In the genomic region with DNA sequence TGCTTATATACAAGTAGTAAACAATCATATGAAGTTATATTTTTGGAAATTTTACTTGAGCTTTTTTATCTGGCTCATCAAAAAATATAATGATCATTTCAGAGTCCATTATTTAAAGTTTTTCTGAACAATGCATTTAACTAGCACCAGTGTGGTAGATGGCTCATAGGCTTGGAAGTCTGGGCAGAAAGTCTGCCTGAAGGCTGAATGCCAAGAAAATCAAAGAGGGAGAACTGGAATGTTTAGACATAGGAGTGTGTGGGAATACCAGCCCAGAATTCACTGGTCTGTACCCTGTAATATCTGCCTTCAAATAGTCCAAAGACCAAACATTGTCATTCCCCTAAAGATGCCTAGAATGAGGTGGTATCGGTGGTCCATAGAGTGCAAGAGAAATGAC, we compare ENCODE assay signal across 11 cellular contexts. TPM values are rescaled to one million over a fixed set of nuclear protein-coding genes. Genes with fewer than 3 reads are reported as not detected.
A peak's percentile ranks its signal among the peaks of the same experiment; 100 is the strongest.
DNase-seq lines count a peak whose midpoint lies in the region; ATAC-seq, FAIRE-seq and TF ChIP-seq lines count a peak whose summit lies in the region.
"Had no signal": no experiment of that assay in that cellular context is flagged by ENCODE, and none has a peak within 500 bp of the region (broad histone marks: within the 10 kb centered on the region; RNA-seq: fewer than 3 reads in every experiment).

No MANE protein-coding gene starts in this region.

- H3K4me1 ChIP-seq in A549, result peaks cover 62% of the 10 kb centered on the region
- peaks cover 47% of the 10 kb centered on the region for H3K4me1 ChIP-seq in keratinocyte (ENCODE audit: control insufficient read depth, extremely low read depth, insufficient read depth, low read length)
- H3K4me1 ChIP-seq: lower lobe of right lung had no signal

- no peaks in the 10 kb centered on the region for H3K79me2 ChIP-seq in keratinocyte (ENCODE audit: control insufficient read depth, insufficient read depth, low read length)

- H3K9ac ChIP-seq in keratinocyte (ENCODE audit: control insufficient read depth, extremely low read depth, insufficient read depth, low read length), result no peak overlapping the region

- H4K20me1 ChIP-seq in keratinocyte (ENCODE audit: control insufficient read depth, extremely low read depth, insufficient read depth, low read length), result no peaks in the 10 kb centered on the region

- H3K4me3 ChIP-seq in A549 (no peak overlapping the region), keratinocyte (ENCODE audit: control insufficient read depth in 2 of 3, extremely low read depth in 1 of 3, insufficient read depth in 2 of 3, low read depth in 1 of 3, low read length in 3 of 3) (no peak overlapping the region)
- H3K4me3 ChIP-seq: lower lobe of right lung had no signal

- H3K9me3 ChIP-seq in A549 (no peaks in the 10 kb centered on the region), keratinocyte (ENCODE audit: control insufficient read depth, low read depth, low read length) (no peaks in the 10 kb centered on the region)
- H3K9me3 ChIP-seq: lower lobe of right lung had no signal

- in situ Hi-C loops in GM13977 (cut with MboI; ENCODE audit: low pct_unique_long_range_greater_than_20kb, low sequenced_read_pairs, unreplicated experiment), result loop anchor here (10.0 to 25.0 kb wide), 2 partner anchors 195 to 343 kb away; no protein-coding TSS in a partner anchor

- dilution Hi-C loops in keratinocyte (cut with MboI; ENCODE audit: extremely low pct_ligation_motif_present, low sequenced_read_pairs), result loop anchor here (25.0 kb wide), 1 partner anchor 318 kb away; no protein-coding TSS in a partner anchor

- no peaks in the 10 kb centered on the region for H3K27me3 ChIP-seq in keratinocyte (ENCODE audit: control insufficient read depth, extremely low read depth, insufficient read depth, low read length)

- TF ChIP-seq RAD21 in A549 (conservative IDR thresholded peaks at IDR 0.05 in 1 of 2, IDR thresholded peaks at IDR 0.05 in 1 of 2) (no peak), Ishikawa (IDR thresholded peaks at IDR 0.05; ENCODE audit: low read depth) (no peak)

- no peak overlapping the region for H2AFZ ChIP-seq in keratinocyte (ENCODE audit: control insufficient read depth, low read length)

- FAIRE-seq in A549 (lab: Jason Lieb, UNC), result no peak
- peak; percentile 49 for FAIRE-seq in keratinocyte (lab: Jason Lieb, UNC)
- FAIRE-seq in frontal cortex (lab: Jason Lieb, UNC), result no peak

- H3K36me3 ChIP-seq in keratinocyte (ENCODE audit: control insufficient read depth in 2 of 2, extremely low read depth in 1 of 2, insufficient read depth in 2 of 2, low read length in 2 of 2), result no peaks in the 10 kb centered on the region
- H3K36me3 ChIP-seq: lower lobe of right lung had no signal

- no peak for TF ChIP-seq EP300 in A549 (IDR thresholded peaks at IDR 0.05)
- no peak for TF ChIP-seq EP300 in Ishikawa (IDR thresholded peaks at IDR 0.05; ENCODE audit: borderline replicate concordance)

- H3K27ac ChIP-seq in A549 (peak overlapping the region; percentile 2 to 67; a peak in 4 of 6 replicates), keratinocyte (ENCODE audit: control insufficient read depth, insufficient read depth, low read length) (no peak overlapping the region)
- H3K27ac ChIP-seq: lower lobe of right lung had no signal

- 100% methylated on average over 1 of the region's 1 CpG for WGBS in A549 (ENCODE audit: missing lambda C conversion rate)

- H3K9me1 ChIP-seq in keratinocyte (ENCODE audit: control insufficient read depth, extremely low read depth, insufficient read depth, low read length), result no peaks in the 10 kb centered on the region

- no peak for DNase-seq in A549 (ENCODE audit: low read depth in 1 of 2, low spot score in 1 of 2)
- peak; percentile 12 to 56 for DNase-seq in cerebellar nuclear complex (lab: John Stamatoyannopoulos, UW)
- no peak for DNase-seq in keratinocyte (ENCODE audit: low read depth, low spot score)
- no peak for DNase-seq in GM13977 (ENCODE audit: low spot score)
- DNase-seq in T-helper 9 cell, result no peak
- DNase-seq in frontal cortex (ENCODE audit: low spot score in 2 of 2), result no peak
- DNase-seq: lower lobe of right lung, NCI-H1048, T-helper 1 cell had no signal

- TF ChIP-seq POLR2A in A549 (IDR thresholded peaks at IDR 0.05; ENCODE audit: low read length), result no peak

- no peak for ATAC-seq in A549
- no peak for ATAC-seq in esophagus mucosa
- ATAC-seq: lower lobe of right lung had no signal

- POLR2A ChIA-PET in A549 (lab: Yijun Ruan, JAX), result no interaction called here

- no peak for TF ChIP-seq CTCF in A549 (IDR thresholded peaks at IDR 0.05)
- no peak for TF ChIP-seq CTCF in keratinocyte (optimal IDR thresholded peaks at IDR 0.05 in 1 of 3, IDR thresholded peaks at IDR 0.05 in 1 of 3, conservative IDR thresholded peaks at IDR 0.05 in 1 of 3; ENCODE audit: extremely low read depth in 1 of 3, insufficient read depth in 2 of 3, low read length in 3 of 3)
- no peak for TF ChIP-seq CTCF in GM13977 (IDR thresholded peaks at IDR 0.05; ENCODE audit: extremely low read depth, insufficient read depth, missing control alignments)

- CTCF ChIA-PET in A549 (lab: Yijun Ruan, JAX), result interaction anchor here (0.9 to 2.5 kb wide), 3 partner anchors 227 to 329 kb away, joined by 3 to 12 read pairs (median 3); no protein-coding TSS in a partner anchor

- H3K4me2 ChIP-seq in A549 (peak overlapping the region; percentile 27; the same call in 2 of the 3 replicates), keratinocyte (ENCODE audit: control insufficient read depth, extremely low read depth, insufficient read depth, low read depth, low read length) (no peak overlapping the region)

TF ChIP-seq in A549, 52 proteins besides CTCF, POLR2A, EP300 and RAD21 (continues in another document):
- TF ChIP-seq MAZ (IDR thresholded peaks at IDR 0.05; ENCODE audit: borderline replicate concordance, low read depth, low read length), result no peak
- no peak for TF ChIP-seq JUNB (IDR thresholded peaks at IDR 0.05)
- TF ChIP-seq ZC3H11A (IDR thresholded peaks at IDR 0.05), result no peak

TF ChIP-seq in Ishikawa, 13 proteins besides CTCF, POLR2A, EP300 and RAD21:
- TF ChIP-seq FOXM1 (IDR thresholded peaks at IDR 0.05; ENCODE audit: borderline replicate concordance, low read depth) (no peak), NFIC (IDR thresholded peaks at IDR 0.05) (peak; percentile 34)
- TF ChIP-seq, protein P1, sequence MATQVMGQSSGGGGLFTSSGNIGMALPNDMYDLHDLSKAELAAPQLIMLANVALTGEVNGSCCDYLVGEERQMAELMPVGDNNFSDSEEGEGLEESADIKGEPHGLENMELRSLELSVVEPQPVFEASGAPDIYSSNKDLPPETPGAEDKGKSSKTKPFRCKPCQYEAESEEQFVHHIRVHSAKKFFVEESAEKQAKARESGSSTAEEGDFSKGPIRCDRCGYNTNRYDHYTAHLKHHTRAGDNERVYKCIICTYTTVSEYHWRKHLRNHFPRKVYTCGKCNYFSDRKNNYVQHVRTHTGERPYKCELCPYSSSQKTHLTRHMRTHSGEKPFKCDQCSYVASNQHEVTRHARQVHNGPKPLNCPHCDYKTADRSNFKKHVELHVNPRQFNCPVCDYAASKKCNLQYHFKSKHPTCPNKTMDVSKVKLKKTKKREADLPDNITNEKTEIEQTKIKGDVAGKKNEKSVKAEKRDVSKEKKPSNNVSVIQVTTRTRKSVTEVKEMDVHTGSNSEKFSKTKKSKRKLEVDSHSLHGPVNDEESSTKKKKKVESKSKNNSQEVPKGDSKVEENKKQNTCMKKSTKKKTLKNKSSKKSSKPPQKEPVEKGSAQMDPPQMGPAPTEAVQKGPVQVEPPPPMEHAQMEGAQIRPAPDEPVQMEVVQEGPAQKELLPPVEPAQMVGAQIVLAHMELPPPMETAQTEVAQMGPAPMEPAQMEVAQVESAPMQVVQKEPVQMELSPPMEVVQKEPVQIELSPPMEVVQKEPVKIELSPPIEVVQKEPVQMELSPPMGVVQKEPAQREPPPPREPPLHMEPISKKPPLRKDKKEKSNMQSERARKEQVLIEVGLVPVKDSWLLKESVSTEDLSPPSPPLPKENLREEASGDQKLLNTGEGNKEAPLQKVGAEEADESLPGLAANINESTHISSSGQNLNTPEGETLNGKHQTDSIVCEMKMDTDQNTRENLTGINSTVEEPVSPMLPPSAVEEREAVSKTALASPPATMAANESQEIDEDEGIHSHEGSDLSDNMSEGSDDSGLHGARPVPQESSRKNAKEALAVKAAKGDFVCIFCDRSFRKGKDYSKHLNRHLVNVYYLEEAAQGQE (IDR thresholded peaks at IDR 0.05; ENCODE audit: low read depth), result no peak

RNA-seq across cellular contexts. Expression of a gene that starts 40.3 kb away (rescaled TPM):
- 5.4 and 5.9 TPM in 2 replicates for polyA plus RNA-seq in A549 (2011; rRNA removed)
- polyA plus RNA-seq in A549 (2012; cell fraction: cytosol; rRNA removed), result 0.24 and 0.31 TPM in 2 replicates
- 0.28 and 0.70 TPM in 2 replicates for polyA plus RNA-seq in A549 (2012; cell fraction: nucleus; rRNA removed)
- polyA plus RNA-seq in A549 (2017; fragmentation: RNase III; extraction: RNeasy Plus Mini Kit Qiagen cat#74134 plus additional on column Dnase treatment), result 0.56 to 0.66 TPM (median 0.58 TPM) in 3 replicates
- polyA minus RNA-seq in A549 (2011; rRNA and poly(A)+ RNA removed), result 12.8 and 13.5 TPM in 2 replicates
- polyA plus RNA-seq in keratinocyte, result 8.2 to 9.1 TPM (median 8.3 TPM) in 3 replicates
- 24.9 TPM for polyA plus RNA-seq in keratinocyte (2011; ENCODE audit: low read depth)
- polyA plus RNA-seq in keratinocyte (2011; cell fraction: cytosol; rRNA removed), result 4.8 and 8.0 TPM in 2 replicates
- polyA plus RNA-seq in keratinocyte (2011; cell fraction: nucleus; rRNA removed), result 11.4 and 14.2 TPM in 2 replicates
- polyA plus RNA-seq in keratinocyte (2012; ENCODE audit: low replicate concordance), result 5.9 and 7.2 TPM in 2 replicates
- 8.6 to 32.0 TPM (median 27.7 TPM) in 3 replicates for polyA minus RNA-seq in keratinocyte
- polyA minus RNA-seq in keratinocyte (2011; cell fraction: cytosol; rRNA and poly(A)+ RNA removed), result 9.8 TPM
- 23.5 and 49.6 TPM in 2 replicates for polyA minus RNA-seq in keratinocyte (2011; cell fraction: nucleus; rRNA and poly(A)+ RNA removed)
- total RNA-seq in esophagus mucosa, result 39.1 TPM
- total RNA-seq in frontal cortex, result 205 TPM

Comparison
In these comparisons a context has a peak if more than half of its experiments do, and no peak if none do; other contexts are left out.
1. DNase-seq: peak in cerebellar nuclear complex (2 of 2); none in A549 (0 of 2), keratinocyte (single experiment), GM13977 (single experiment), T-helper 9 cell (single experiment) and frontal cortex (0 of 2).